ENCODE assay signal across 9 cellular contexts in the genomic region with DNA sequence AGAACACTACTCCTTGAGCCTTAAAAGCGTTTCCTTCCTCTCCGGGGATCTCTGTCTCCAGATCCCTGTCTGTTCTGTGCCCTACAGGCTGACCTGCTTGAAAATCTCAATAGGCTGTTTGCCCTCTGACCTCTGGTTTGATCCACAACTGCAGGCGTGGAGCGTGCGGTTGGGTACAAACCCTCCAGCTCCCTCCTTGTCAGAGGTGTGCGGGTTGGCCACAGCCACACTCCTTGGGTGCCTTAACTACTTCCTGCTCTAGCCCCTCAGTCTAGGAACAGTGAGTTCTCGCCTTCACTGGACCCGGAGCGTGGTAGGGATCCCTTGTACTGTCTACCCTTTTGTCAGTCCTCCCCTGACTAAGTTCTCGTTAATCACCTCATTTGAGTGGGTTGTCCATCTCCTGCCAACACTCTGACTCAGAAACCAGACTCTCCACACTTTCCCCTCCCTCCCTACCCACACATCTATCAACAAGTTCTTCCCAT. TPM values are rescaled to one million over a fixed set of nuclear protein-coding genes. Genes with fewer than 3 reads are reported as not detected.
A peak's percentile ranks its signal among the peaks of the same experiment; 100 is the strongest.
DNase-seq lines count a peak whose midpoint lies in the region; ATAC-seq, FAIRE-seq and TF ChIP-seq lines count a peak whose summit lies in the region.
"Had no signal": no experiment of that assay in that cellular context is flagged by ENCODE, and none has a peak within 500 bp of the region (broad histone marks: within the 10 kb centered on the region; RNA-seq: fewer than 3 reads in every experiment).

No MANE protein-coding gene starts in this region.

- TF ChIP-seq RAD21 in GM12878 (IDR thresholded peaks at IDR 0.05; ENCODE audit: insufficient read depth, low read depth, low read length) = no peak

- RAD21 ChIA-PET in GM12878 (lab: Charles Lee; ENCODE audit: unreplicated experiment) = interaction anchor here (1.0 kb wide), 1 partner anchor 12 kb away, joined by 4 read pairs; no protein-coding TSS in a partner anchor

- in situ Hi-C loops in GM12878 (cut with MboI) = no loop called here

- H3K4me1 ChIP-seq in HEK293 (ENCODE audit: control insufficient read depth, insufficient read depth, low read length) (no peaks in the 10 kb centered on the region), GM12878 (ENCODE audit: control insufficient read depth, insufficient read depth, low read length) (peaks cover 65% of the 10 kb centered on the region), A673 (ENCODE audit: insufficient read depth, low read length, poor library complexity, severe bottlenecking) (no peaks in the 10 kb centered on the region)

- POLR2A ChIA-PET in HEK293 (lab: Yijun Ruan, JAX) (no interaction called here), GM12878 (lab: Charles Lee) (interaction anchor here (1.5 to 4.2 kb wide), 2 partner anchors 8 to 11 kb away, joined by 3 to 16 read pairs; no protein-coding TSS in a partner anchor), A673 (lab: Charles Lee; ENCODE audit: low non-redundant PET) (no interaction called here)

- H3K4me3 ChIP-seq in HEK293 (ENCODE audit: low read depth, low read length) (no peak overlapping the region), GM12878 (no peak overlapping the region), A673 (ENCODE audit: low read depth, low read length, poor library complexity, severe bottlenecking) (no peak overlapping the region)

- intact Hi-C loops in GM12878 (cut with micrococcal nuclease; ENCODE audit: unreplicated experiment) = no loop called here
- intact Hi-C loops in A673 (cut with micrococcal nuclease; ENCODE audit: unreplicated experiment) = no loop called here

- H3K36me3 ChIP-seq in HEK293 (ENCODE audit: control insufficient read depth in 2 of 2, insufficient read depth in 1 of 2, low read length in 2 of 2) (no peaks in the 10 kb centered on the region), GM12878 (ENCODE audit: control insufficient read depth in 2 of 2, insufficient read depth in 2 of 2, low read length in 1 of 2) (peaks cover 0 to 8% of the 10 kb centered on the region in 2 experiments; a peak in 2 of 4 replicates), A673 (ENCODE audit: insufficient read depth, low read length, poor library complexity, severe bottlenecking) (no peaks in the 10 kb centered on the region)

- CTCF ChIA-PET in HEK293 (lab: Yijun Ruan, JAX) = interaction anchor here (1.3 kb wide), 1 partner anchor 152 kb away, joined by 3 read pairs; no protein-coding TSS in a partner anchor
- CTCF ChIA-PET in GM12878 (lab: Yijun Ruan, JAX) = interaction anchor here (0.8 kb wide), 1 partner anchor 8 kb away, joined by 3 read pairs; no protein-coding TSS in a partner anchor
- CTCF ChIA-PET in A673 (lab: Charles Lee) = no interaction called here

- H2AFZ ChIP-seq in GM12878 (ENCODE audit: control insufficient read depth, low read depth, low read length) = no peak overlapping the region

- ATAC-seq in GM12878 (no peak), GM21390 (IDR thresholded peaks at IDR 0.05; ENCODE audit: unreplicated experiment) (no peak)
- ATAC-seq in stimulated activated naive CD8-positive, alpha-beta T cell treated with anti-CD3 and anti-CD28 coated beads, Interleukin-15, Interleukin-2, amounts not matched to agents 100 U/mL and 50 U/mL, for 24 hours = peak; percentile 61

- peaks cover 2% of the 10 kb centered on the region for H3K79me2 ChIP-seq in GM12878 (ENCODE audit: control insufficient read depth, insufficient read depth, low read length)

- 0 out of 2 replicates have a peak overlapping the region, but pooled peaks have one; percentile 13 for H3K4me2 ChIP-seq in GM12878 (ENCODE audit: control insufficient read depth, insufficient read depth)

- H3K9me3 ChIP-seq in HEK293 (ENCODE audit: control insufficient read depth, insufficient read depth, low read depth, low read length) (no peaks in the 10 kb centered on the region), GM12878 (replicated peaks; ENCODE audit: control insufficient read depth, insufficient read depth, low read length) (peaks cover 4% of the 10 kb centered on the region; the same call in 1 of the 3 replicates), A673 (ENCODE audit: low read depth, low read length, poor library complexity, severe bottlenecking) (no peaks in the 10 kb centered on the region)

- TF ChIP-seq EP300 in GM12878 (IDR thresholded peaks at IDR 0.05; ENCODE audit: borderline replicate concordance in 1 of 2, control insufficient read depth in 1 of 2, low read depth in 2 of 2, low read length in 2 of 2) = no peak

- no TSS peak for BruUV-seq in GM12878 (replicated peaks; lab: Mats Ljungman, UMichigan)
- BruUV-seq in A673 (replicated peaks; lab: Mats Ljungman, UMichigan) = no TSS peak

- TF ChIP-seq CTCF in HEK293 (tag by site-specific recombination; IDR thresholded peaks at IDR 0.05) (no peak), GM12878 (IDR thresholded peaks at IDR 0.05 in 2 of 3, conservative IDR thresholded peaks at IDR 0.05 in 1 of 3; ENCODE audit: control insufficient read depth in 2 of 3, extremely low read depth in 1 of 3, insufficient read depth in 1 of 3, low read depth in 3 of 3, low read length in 3 of 3) (no peak), A673 (conservative IDR thresholded peaks at IDR 0.05; ENCODE audit: low read depth, low read length) (no peak)

- no peak for TF ChIP-seq POLR2A in GM12878 (IDR thresholded peaks at IDR 0.05; ENCODE audit: low read depth, low read length)

- SMC1A ChIA-PET in GM12878 (lab: Charles Lee; ENCODE audit: uncharacterized antibody, unreplicated experiment) = interaction anchor here (0.9 to 2.4 kb wide), 3 partner anchors 9 to 28 kb away, joined by 3 to 8 read pairs (median 6); no protein-coding TSS in a partner anchor

- no peak overlapping the region for H3K9ac ChIP-seq in GM12878 (ENCODE audit: control insufficient read depth, insufficient read depth, low read length)

- no peak overlapping the region for H3K27ac ChIP-seq in HEK293 (ENCODE audit: extremely low read depth, low read depth, low read length)
- H3K27ac ChIP-seq in GM12878 (ENCODE audit: control insufficient read depth, insufficient read depth) = no peak overlapping the region; the same call in 1 of the 2 replicates
- no peak overlapping the region for H3K27ac ChIP-seq in A673 (ENCODE audit: low read depth, low read length, poor library complexity, severe bottlenecking)

- no peaks in the 10 kb centered on the region for H3K27me3 ChIP-seq in GM12878 (replicated peaks in 1 of 2; ENCODE audit: control insufficient read depth in 2 of 2, insufficient read depth in 2 of 2, low read length in 1 of 2)
- peaks cover 5% of the 10 kb centered on the region for H3K27me3 ChIP-seq in A673 (replicated peaks; ENCODE audit: insufficient read depth, low read depth, low read length, poor library complexity)

- DNase-seq in GM12878 (ENCODE audit: low read depth, low spot score) = no peak
- DNase-seq in islet precursor cell = peak; percentile 84
- DNase-seq in stimulated activated naive CD8-positive, alpha-beta T cell treated with anti-CD3 and anti-CD28 coated beads, Interleukin-15, Interleukin-2, amounts not matched to agents 100 U/mL and 50 U/mL, for 24 hours = peak; percentile 8
- no peak for DNase-seq in A673 (ENCODE audit: low spot score)
- no peak for DNase-seq in NCI-H1092 treated with DMSO at 0.1 percent for 48 hours (lab: John Stamatoyannopoulos, UW)
- DNase-seq in T-helper 2 cell = no peak
- DNase-seq: NCI-H524 had no signal

- 61% methylated on average over 10 of the region's 10 CpGs for WGBS in GM12878 (ENCODE audit: insufficient coverage, insufficient replicate concordance, low lambda C conversion rate, missing lambda C conversion rate)

- FAIRE-seq in GM12878 (lab: Jason Lieb, UNC) = no peak

- no peaks in the 10 kb centered on the region for H4K20me1 ChIP-seq in GM12878 (ENCODE audit: control insufficient read depth, insufficient read depth)

TF ChIP-seq in HEK293, 187 proteins besides CTCF, POLR2A, EP300 and RAD21 (continues in another document):
- TF ChIP-seq ZIC2 (tag by site-specific recombination; IDR thresholded peaks at IDR 0.05) (no peak), EGR2 (tag by site-specific recombination; IDR thresholded peaks at IDR 0.05; ENCODE audit: low read depth) (peak; percentile 90)

TF ChIP-seq in GM12878, 131 proteins besides CTCF, POLR2A, EP300 and RAD21 (continues in another document):
- TF ChIP-seq, protein P1, sequence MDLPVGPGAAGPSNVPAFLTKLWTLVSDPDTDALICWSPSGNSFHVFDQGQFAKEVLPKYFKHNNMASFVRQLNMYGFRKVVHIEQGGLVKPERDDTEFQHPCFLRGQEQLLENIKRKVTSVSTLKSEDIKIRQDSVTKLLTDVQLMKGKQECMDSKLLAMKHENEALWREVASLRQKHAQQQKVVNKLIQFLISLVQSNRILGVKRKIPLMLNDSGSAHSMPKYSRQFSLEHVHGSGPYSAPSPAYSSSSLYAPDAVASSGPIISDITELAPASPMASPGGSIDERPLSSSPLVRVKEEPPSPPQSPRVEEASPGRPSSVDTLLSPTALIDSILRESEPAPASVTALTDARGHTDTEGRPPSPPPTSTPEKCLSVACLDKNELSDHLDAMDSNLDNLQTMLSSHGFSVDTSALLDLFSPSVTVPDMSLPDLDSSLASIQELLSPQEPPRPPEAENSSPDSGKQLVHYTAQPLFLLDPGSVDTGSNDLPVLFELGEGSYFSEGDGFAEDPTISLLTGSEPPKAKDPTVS (IDR thresholded peaks at IDR 0.05; ENCODE audit: low read depth, low read length) = no peak
- TF ChIP-seq PAX5 (IDR thresholded peaks at IDR 0.05; ENCODE audit: borderline replicate concordance, low read depth, low read length) (no peak), MYC (IDR thresholded peaks at IDR 0.05; ENCODE audit: insufficient read depth, insufficient read length, insufficient replicate concordance, low read length, severe bottlenecking) (no peak)

RNA-seq across cellular contexts. Expression of a gene that starts 33.1 kb away (rescaled TPM):
- 23.1 and 24.6 TPM in 2 replicates for total RNA-seq in GM12878 (2013; cell fraction: nucleolus; rRNA removed)
- total RNA-seq in GM12878 (2014; rRNA removed) (27.8 and 30.1 TPM in 2 replicates), GM12878 (2014; rRNA removed; fragmentation: Illumina TruSeq; extraction: Trizol) (26.2 and 28.0 TPM in 2 replicates), GM12878 (2021) (52.3 and 53.2 TPM in 2 replicates), A673 (2021) (0.24 and 0.57 TPM in 2 replicates)
- polyA plus RNA-seq in GM12878 (2011; ENCODE audit: low read depth) = 23.8 TPM
- polyA plus RNA-seq in GM12878 (2011; rRNA removed) (31.8 and 41.5 TPM in 2 replicates), GM12878 (2014; fragmentation: Illumina TruSeq; extraction: Trizol) (43.6 and 61.3 TPM in 2 replicates), GM12878 (2014; fragmentation: Nextera tagmentation; extraction: Ambion mirVana) (10 to 100 TPM; 13.8 to 17.4 TPM), GM12878 (2014; rRNA removed) (19.3 and 21.3 TPM in 2 replicates), GM12878 (2016; fragmentation: Nextera tagmentation; extraction: Ambion mirVana) (10 to 100 TPM; 25.1 to 26.2 TPM)
- 28.7 and 39.8 TPM in 2 replicates for polyA plus RNA-seq in GM12878 (2011; cell fraction: cytosol; rRNA removed)
- 21.0 and 27.4 TPM in 2 replicates for polyA plus RNA-seq in GM12878 (2011; cell fraction: nucleus; rRNA removed)
- 12.8 and 13.5 TPM in 2 replicates for polyA plus RNA-seq in GM12878 (2012)
- 89.3 and 134 TPM in 2 replicates for polyA minus RNA-seq in GM12878 (2011; rRNA and poly(A)+ RNA removed)
- polyA minus RNA-seq in GM12878 (2011; cell fraction: cytosol; rRNA and poly(A)+ RNA removed) = 9.1 and 9.9 TPM in 2 replicates
- polyA minus RNA-seq in GM12878 (2011; cell fraction: nucleus; rRNA and poly(A)+ RNA removed) = 7.6 and 11.5 TPM in 2 replicates

Comparison
In these comparisons a context has a peak if more than half of its experiments do, and no peak if none do; other contexts are left out.
1. DNase-seq: peak in islet precursor cell (single experiment) and stimulated activated naive CD8-positive, alpha-beta T cell treated with anti-CD3 and anti-CD28 coated beads, Interleukin-15, Interleukin-2, amounts not matched to agents 100 U/mL and 50 U/mL, for 24 hours (single experiment); none in GM12878 (single experiment), A673 (single experiment), NCI-H1092 treated with DMSO at 0.1 percent for 48 hours (single experiment) and T-helper 2 cell (0 of 5).
2. RNA of a gene that starts 33.1 kb away (total RNA-seq): 23.1 to 53.2 TPM in GM12878; 0.24 to 0.57 TPM in A673; every median in the first group is over 10 times any median in the second.